In genomic region chr1:155277896-155278688, GRCh38 we compare ENCODE assay signal across 8 cellular contexts. TPM values are rescaled to one million over a fixed set of nuclear protein-coding genes. Genes with fewer than 3 reads are reported as not detected.
DNase-seq lines count a peak whose midpoint lies in the region; ATAC-seq, FAIRE-seq and TF ChIP-seq lines count a peak whose summit lies in the region.

No MANE protein-coding gene starts in this region.

- H4K20me1 ChIP-seq in GM12878 (ENCODE audit: control insufficient read depth, insufficient read depth) = no peaks in the 10 kb centered on the region
- H4K20me1 ChIP-seq in keratinocyte (ENCODE audit: control insufficient read depth, extremely low read depth, insufficient read depth, low read length) = no peaks in the 10 kb centered on the region

- POLR2A ChIA-PET in GM12878 (lab: Charles Lee) = interaction anchor here (0.5 to 1.6 kb wide), 5 partner anchors 20 to 814 kb away, joined by 3 to 5 read pairs (median 4); no protein-coding TSS in a partner anchor

- H3K9ac ChIP-seq in GM12878 (ENCODE audit: control insufficient read depth, insufficient read depth, low read length) = peak overlapping the region; percentile 58; the same call in 1 of the 2 replicates
- H3K9ac ChIP-seq in keratinocyte (ENCODE audit: control insufficient read depth, extremely low read depth, insufficient read depth, low read length) = peak overlapping the region; percentile 68

- DNase-seq in NCI-H128 (lab: John Stamatoyannopoulos, UW; ENCODE audit: unreplicated experiment) (peak; percentile 50), T-helper 9 cell (peak; percentile 76), GM12878 (ENCODE audit: low read depth, low spot score) (no peak), keratinocyte (ENCODE audit: low read depth, low spot score) (no peak)
- DNase-seq in stimulated activated CD4-positive, alpha-beta T cell treated with anti-CD3 and anti-CD28 coated beads, Interleukin-1b, Interleukin-23, amount 100 ng/mL, for 24 hours (ENCODE audit: low read depth in 4 of 4, low spot score in 1 of 4) = peak in 3 of 4 experiments; percentile 51 to 67 (median 52)

- dilution Hi-C loops in keratinocyte (cut with MboI; ENCODE audit: extremely low pct_ligation_motif_present, low sequenced_read_pairs) = no loop called here

- no peaks in the 10 kb centered on the region for H3K36me3 ChIP-seq in GM12878 (ENCODE audit: control insufficient read depth in 2 of 2, insufficient read depth in 2 of 2, low read length in 1 of 2)
- no peaks in the 10 kb centered on the region for H3K36me3 ChIP-seq in keratinocyte (ENCODE audit: control insufficient read depth in 2 of 2, extremely low read depth in 1 of 2, insufficient read depth in 2 of 2, low read length in 2 of 2)

- no peaks in the 10 kb centered on the region for H3K9me3 ChIP-seq in GM12878 (replicated peaks; ENCODE audit: control insufficient read depth, insufficient read depth, low read length)
- no peaks in the 10 kb centered on the region for H3K9me3 ChIP-seq in keratinocyte (ENCODE audit: control insufficient read depth, low read depth, low read length)

- SMC1A ChIA-PET in GM12878 (lab: Charles Lee; ENCODE audit: uncharacterized antibody, unreplicated experiment) = interaction anchor here (0.7 to 1.5 kb wide), 5 partner anchors 19 to 46 kb away, joined by 3 read pairs; partner anchors contain the start of gene RUSC1

- H2AFZ ChIP-seq in GM12878 (ENCODE audit: control insufficient read depth, low read depth, low read length) (peak overlapping the region; percentile 81), keratinocyte (ENCODE audit: control insufficient read depth, low read length) (peak overlapping the region; percentile 87)

- BruUV-seq in GM12878 (replicated peaks; lab: Mats Ljungman, UMichigan) = no TSS peak

- RAD21 ChIA-PET in GM12878 (lab: Charles Lee; ENCODE audit: unreplicated experiment) = interaction anchor here (2.2 kb wide), 1 partner anchor 45 kb away, joined by 13 read pairs; no protein-coding TSS in a partner anchor

- no peaks in the 10 kb centered on the region for H3K9me1 ChIP-seq in keratinocyte (ENCODE audit: control insufficient read depth, extremely low read depth, insufficient read depth, low read length)

- ATAC-seq in GM12878 (peak; percentile 63), HG03097 (IDR thresholded peaks at IDR 0.05; ENCODE audit: low FRiP score, unreplicated experiment) (no peak), GM21526 (IDR thresholded peaks at IDR 0.05; ENCODE audit: low FRiP score, unreplicated experiment) (no peak)

- H3K4me3 ChIP-seq in GM08714 (ENCODE audit: low read length) = peak overlapping the region; percentile 72
- peak overlapping the region; percentile 82 for H3K4me3 ChIP-seq in GM12878
- peak overlapping the region; percentile 66 to 82 (median 73) for H3K4me3 ChIP-seq in keratinocyte (ENCODE audit: control insufficient read depth in 2 of 3, extremely low read depth in 1 of 3, insufficient read depth in 2 of 3, low read depth in 1 of 3, low read length in 3 of 3)

- H3K4me2 ChIP-seq in GM12878 (ENCODE audit: control insufficient read depth, insufficient read depth) (peak overlapping the region; percentile 99), keratinocyte (ENCODE audit: control insufficient read depth, extremely low read depth, insufficient read depth, low read depth, low read length) (peak overlapping the region; percentile 90)

- FAIRE-seq in GM12878 (lab: Jason Lieb, UNC) (no peak), keratinocyte (lab: Jason Lieb, UNC) (no peak)

- H3K27ac ChIP-seq in GM12878 (ENCODE audit: control insufficient read depth, insufficient read depth) (no peak overlapping the region), keratinocyte (ENCODE audit: control insufficient read depth, insufficient read depth, low read length) (no peak overlapping the region)

- H3K27me3 ChIP-seq in GM12878 (replicated peaks in 1 of 2; ENCODE audit: control insufficient read depth in 2 of 2, insufficient read depth in 2 of 2, low read length in 1 of 2) = no peaks in the 10 kb centered on the region
- H3K27me3 ChIP-seq in keratinocyte (ENCODE audit: control insufficient read depth, extremely low read depth, insufficient read depth, low read length) = no peaks in the 10 kb centered on the region

- intact Hi-C loops in GM12878 (cut with micrococcal nuclease; ENCODE audit: unreplicated experiment) = loop anchor here (1.0 kb wide), 2 partner anchors 30 to 45 kb away; partner anchors contain the start of gene FDPS

- peaks cover 6% of the 10 kb centered on the region for H3K79me2 ChIP-seq in GM12878 (ENCODE audit: control insufficient read depth, insufficient read depth, low read length)
- H3K79me2 ChIP-seq in keratinocyte (ENCODE audit: control insufficient read depth, insufficient read depth, low read length) = no peaks in the 10 kb centered on the region

- H3K4me1 ChIP-seq in GM12878 (ENCODE audit: control insufficient read depth, insufficient read depth, low read length) = peaks cover 13% of the 10 kb centered on the region
- H3K4me1 ChIP-seq in keratinocyte (ENCODE audit: control insufficient read depth, extremely low read depth, insufficient read depth, low read length) = peaks cover 15% of the 10 kb centered on the region

- TF ChIP-seq POLR2A in GM12878 (IDR thresholded peaks at IDR 0.05; ENCODE audit: low read depth, low read length) = no peak

- WGBS in GM12878 (ENCODE audit: insufficient coverage, insufficient replicate concordance, low lambda C conversion rate, missing lambda C conversion rate) = 5% methylated on average over 28 of the region's 29 CpGs

- TF ChIP-seq CTCF in GM12878 (IDR thresholded peaks at IDR 0.05 in 2 of 3, conservative IDR thresholded peaks at IDR 0.05 in 1 of 3; ENCODE audit: control insufficient read depth in 2 of 3, extremely low read depth in 1 of 3, insufficient read depth in 1 of 3, low read depth in 3 of 3, low read length in 3 of 3) (peak; percentile 40 to 48 (median 41); a peak in 5 of 6 replicates), keratinocyte (optimal IDR thresholded peaks at IDR 0.05 in 1 of 3, IDR thresholded peaks at IDR 0.05 in 1 of 3, conservative IDR thresholded peaks at IDR 0.05 in 1 of 3; ENCODE audit: extremely low read depth in 1 of 3, insufficient read depth in 2 of 3, low read length in 3 of 3) (peak; percentile 50 to 67 (median 57))

- in situ Hi-C loops in GM12878 (cut with MboI) = no loop called here

- peak; percentile 40 for TF ChIP-seq RAD21 in GM12878 (IDR thresholded peaks at IDR 0.05; ENCODE audit: insufficient read depth, low read depth, low read length)

- CTCF ChIA-PET in GM12878 (lab: Yijun Ruan, JAX) = interaction anchor here (0.6 to 1.8 kb wide), 9 partner anchors 8 to 46 kb away, joined by 3 to 10 read pairs (median 5); partner anchors contain the start of gene RUSC1

- no peak for TF ChIP-seq EP300 in GM12878 (IDR thresholded peaks at IDR 0.05; ENCODE audit: borderline replicate concordance in 1 of 2, control insufficient read depth in 1 of 2, low read depth in 2 of 2, low read length in 2 of 2)

RNA-seq across cellular contexts. Expression of gene HCN3, which starts 0.8 kb away (rescaled TPM):
- total RNA-seq in GM12878 (2013; cell fraction: nucleolus; rRNA removed) = 2.0 and 3.4 TPM in 2 replicates
- 1.6 and 2.5 TPM in 2 replicates for total RNA-seq in GM12878 (2014; rRNA removed)
- total RNA-seq in GM12878 (2014; rRNA removed; fragmentation: Illumina TruSeq; extraction: Trizol) = 1.2 and 1.7 TPM in 2 replicates
- 2.5 and 2.8 TPM in 2 replicates for total RNA-seq in GM12878 (2021)
- 1.1 TPM for polyA plus RNA-seq in GM12878 (2011; ENCODE audit: low read depth)
- 1.6 and 2.5 TPM in 2 replicates for polyA plus RNA-seq in GM12878 (2011; rRNA removed)
- polyA plus RNA-seq in GM12878 (2011; cell fraction: cytosol; rRNA removed) = 2.6 and 3.6 TPM in 2 replicates
- 26.8 and 30.1 TPM in 2 replicates for polyA plus RNA-seq in GM12878 (2011; cell fraction: nucleus; rRNA removed)
- polyA plus RNA-seq in GM12878 (2012) = 1.8 and 1.9 TPM in 2 replicates
- 1.9 and 3.1 TPM in 2 replicates for polyA plus RNA-seq in GM12878 (2014; fragmentation: Illumina TruSeq; extraction: Trizol)
- polyA plus RNA-seq in GM12878 (2014; fragmentation: Nextera tagmentation; extraction: Ambion mirVana) = under 1 TPM; 0.08 to 0.31 TPM
- polyA plus RNA-seq in GM12878 (2014; rRNA removed) = 3.7 and 4.1 TPM in 2 replicates
- 1 to 10 TPM; 1.7 to 1.8 TPM for polyA plus RNA-seq in GM12878 (2016; fragmentation: Nextera tagmentation; extraction: Ambion mirVana)
- polyA minus RNA-seq in GM12878 (2011; rRNA and poly(A)+ RNA removed) = 1.4 and 1.6 TPM in 2 replicates
- 1.7 and 3.6 TPM in 2 replicates for polyA minus RNA-seq in GM12878 (2011; cell fraction: cytosol; rRNA and poly(A)+ RNA removed)
- 2.3 and 5.5 TPM in 2 replicates for polyA minus RNA-seq in GM12878 (2011; cell fraction: nucleus; rRNA and poly(A)+ RNA removed)
- 2.9 to 4.8 TPM (median 3.0 TPM) in 3 replicates for polyA plus RNA-seq in keratinocyte
- 1.3 TPM for polyA plus RNA-seq in keratinocyte (2011; ENCODE audit: low read depth)
- 1.4 and 1.5 TPM in 2 replicates for polyA plus RNA-seq in keratinocyte (2011; cell fraction: cytosol; rRNA removed)
- polyA plus RNA-seq in keratinocyte (2011; cell fraction: nucleus; rRNA removed) = 19.9 and 21.8 TPM in 2 replicates
- 1.2 and 1.9 TPM in 2 replicates for polyA plus RNA-seq in keratinocyte (2012; ENCODE audit: low replicate concordance)
- 4.9 to 6.6 TPM (median 5.9 TPM) in 3 replicates for polyA minus RNA-seq in keratinocyte
- polyA minus RNA-seq in keratinocyte (2011; cell fraction: cytosol; rRNA and poly(A)+ RNA removed) = 1.9 TPM
- 3.4 and 5.6 TPM in 2 replicates for polyA minus RNA-seq in keratinocyte (2011; cell fraction: nucleus; rRNA and poly(A)+ RNA removed)

RNA-seq across cellular contexts. Expression of gene CLK2, which starts 4.8 kb away (rescaled TPM):
- 90.4 and 96.0 TPM in 2 replicates for total RNA-seq in GM12878 (2013; cell fraction: nucleolus; rRNA removed)
- 42.3 and 45.9 TPM in 2 replicates for total RNA-seq in GM12878 (2014; rRNA removed)
- 27.2 and 29.3 TPM in 2 replicates for total RNA-seq in GM12878 (2014; rRNA removed; fragmentation: Illumina TruSeq; extraction: Trizol)
- total RNA-seq in GM12878 (2021) = 62.3 and 63.1 TPM in 2 replicates
- 25.1 TPM for polyA plus RNA-seq in GM12878 (2011; ENCODE audit: low read depth)
- polyA plus RNA-seq in GM12878 (2011; rRNA removed) = 50.2 and 76.9 TPM in 2 replicates
- polyA plus RNA-seq in GM12878 (2011; cell fraction: cytosol; rRNA removed) = 55.4 and 60.6 TPM in 2 replicates
- 687 and 698 TPM in 2 replicates for polyA plus RNA-seq in GM12878 (2011; cell fraction: nucleus; rRNA removed)
- polyA plus RNA-seq in GM12878 (2012) = 38.5 and 52.1 TPM in 2 replicates
- 54.9 and 55.6 TPM in 2 replicates for polyA plus RNA-seq in GM12878 (2014; fragmentation: Illumina TruSeq; extraction: Trizol)
- 10 to 100 TPM; 11.1 to 17.8 TPM for polyA plus RNA-seq in GM12878 (2014; fragmentation: Nextera tagmentation; extraction: Ambion mirVana)
- polyA plus RNA-seq in GM12878 (2014; rRNA removed) = 81.9 and 83.7 TPM in 2 replicates
- polyA plus RNA-seq in GM12878 (2016; fragmentation: Nextera tagmentation; extraction: Ambion mirVana) = 10 to 100 TPM; 23.4 to 27.5 TPM
- 64.9 and 65.5 TPM in 2 replicates for polyA minus RNA-seq in GM12878 (2011; rRNA and poly(A)+ RNA removed)
- polyA minus RNA-seq in GM12878 (2011; cell fraction: cytosol; rRNA and poly(A)+ RNA removed) = 14.3 and 18.9 TPM in 2 replicates
- polyA minus RNA-seq in GM12878 (2011; cell fraction: nucleus; rRNA and poly(A)+ RNA removed) = 76.3 and 124 TPM in 2 replicates
- 42.1 to 45.3 TPM (median 43.1 TPM) in 3 replicates for polyA plus RNA-seq in keratinocyte
- 20.3 TPM for polyA plus RNA-seq in keratinocyte (2011; ENCODE audit: low read depth)
- polyA plus RNA-seq in keratinocyte (2011; cell fraction: cytosol; rRNA removed) = 14.0 and 15.8 TPM in 2 replicates
- polyA plus RNA-seq in keratinocyte (2011; cell fraction: nucleus; rRNA removed) = 141 and 160 TPM in 2 replicates
- 23.4 and 26.4 TPM in 2 replicates for polyA plus RNA-seq in keratinocyte (2012; ENCODE audit: low replicate concordance)
- 26.4 to 66.1 TPM (median 42.9 TPM) in 3 replicates for polyA minus RNA-seq in keratinocyte
- polyA minus RNA-seq in keratinocyte (2011; cell fraction: cytosol; rRNA and poly(A)+ RNA removed) = 20.3 TPM
- 24.1 and 33.3 TPM in 2 replicates for polyA minus RNA-seq in keratinocyte (2011; cell fraction: nucleus; rRNA and poly(A)+ RNA removed)

RNA-seq across cellular contexts. Expression of gene SCAMP3, which starts 15.9 kb away (rescaled TPM):
- total RNA-seq in GM12878 (2013; cell fraction: nucleolus; rRNA removed) = 23.2 and 26.9 TPM in 2 replicates
- total RNA-seq in GM12878 (2014; rRNA removed) = 82.3 and 90.4 TPM in 2 replicates
- 14.2 and 17.2 TPM in 2 replicates for total RNA-seq in GM12878 (2014; rRNA removed; fragmentation: Illumina TruSeq; extraction: Trizol)
- total RNA-seq in GM12878 (2021) = 73.3 and 82.1 TPM in 2 replicates
- 60.8 TPM for polyA plus RNA-seq in GM12878 (2011; ENCODE audit: low read depth)
- polyA plus RNA-seq in GM12878 (2011; rRNA removed) = 45.8 and 93.8 TPM in 2 replicates
- polyA plus RNA-seq in GM12878 (2011; cell fraction: cytosol; rRNA removed) = 143 and 152 TPM in 2 replicates
- polyA plus RNA-seq in GM12878 (2011; cell fraction: nucleus; rRNA removed) = 98.8 and 99.2 TPM in 2 replicates
- polyA plus RNA-seq in GM12878 (2012) = 58.7 and 60.7 TPM in 2 replicates
- polyA plus RNA-seq in GM12878 (2014; fragmentation: Illumina TruSeq; extraction: Trizol) = 34.0 and 50.2 TPM in 2 replicates
- polyA plus RNA-seq in GM12878 (2014; fragmentation: Nextera tagmentation; extraction: Ambion mirVana) = 10 to 100 TPM; 55.1 to 84.1 TPM
- polyA plus RNA-seq in GM12878 (2014; rRNA removed) = 133 and 143 TPM in 2 replicates
- 100 to 1,000 TPM; 128 to 130 TPM for polyA plus RNA-seq in GM12878 (2016; fragmentation: Nextera tagmentation; extraction: Ambion mirVana)
- polyA minus RNA-seq in GM12878 (2011; rRNA and poly(A)+ RNA removed) = 62.3 and 83.5 TPM in 2 replicates
- 33.0 and 40.9 TPM in 2 replicates for polyA minus RNA-seq in GM12878 (2011; cell fraction: cytosol; rRNA and poly(A)+ RNA removed)
- 18.5 and 24.1 TPM in 2 replicates for polyA minus RNA-seq in GM12878 (2011; cell fraction: nucleus; rRNA and poly(A)+ RNA removed)
- polyA plus RNA-seq in keratinocyte = 72.1 to 97.0 TPM (median 91.3 TPM) in 3 replicates
- polyA plus RNA-seq in keratinocyte (2011; ENCODE audit: low read depth) = 18.7 TPM
- polyA plus RNA-seq in keratinocyte (2011; cell fraction: cytosol; rRNA removed) = 70.0 and 83.7 TPM in 2 replicates
- 104 and 111 TPM in 2 replicates for polyA plus RNA-seq in keratinocyte (2011; cell fraction: nucleus; rRNA removed)
- 59.6 and 60.0 TPM in 2 replicates for polyA plus RNA-seq in keratinocyte (2012; ENCODE audit: low replicate concordance)
- 66.3 to 139 TPM (median 80.7 TPM) in 3 replicates for polyA minus RNA-seq in keratinocyte
- polyA minus RNA-seq in keratinocyte (2011; cell fraction: cytosol; rRNA and poly(A)+ RNA removed) = 103 TPM
- polyA minus RNA-seq in keratinocyte (2011; cell fraction: nucleus; rRNA and poly(A)+ RNA removed) = 41.2 and 50.0 TPM in 2 replicates

RNA-seq across cellular contexts. Expression of gene ENTREP3, which starts 22.8 kb away (rescaled TPM):
- total RNA-seq in GM12878 (2013; cell fraction: nucleolus; rRNA removed) = 10.8 and 12.7 TPM in 2 replicates
- total RNA-seq in GM12878 (2014; rRNA removed) (5.0 TPM in 2 replicates), GM12878 (2014; rRNA removed; fragmentation: Illumina TruSeq; extraction: Trizol) (1.6 and 1.7 TPM in 2 replicates), GM12878 (2021) (29.5 and 31.8 TPM in 2 replicates)
- polyA plus RNA-seq in GM12878 (2011; ENCODE audit: low read depth) = 6.8 TPM
- polyA plus RNA-seq in GM12878 (2011; rRNA removed) (2.5 and 3.9 TPM in 2 replicates), GM12878 (2014; fragmentation: Illumina TruSeq; extraction: Trizol) (3.2 and 6.4 TPM in 2 replicates), GM12878 (2014; fragmentation: Nextera tagmentation; extraction: Ambion mirVana) (1 to 10 TPM; 2.5 to 3.8 TPM), GM12878 (2014; rRNA removed) (13.8 and 19.7 TPM in 2 replicates), GM12878 (2016; fragmentation: Nextera tagmentation; extraction: Ambion mirVana) (1 to 10 TPM; 2.8 to 3.7 TPM), keratinocyte (8.8 to 12.6 TPM (median 9.2 TPM) in 3 replicates)
- polyA plus RNA-seq in GM12878 (2011; cell fraction: cytosol; rRNA removed) = 6.8 and 6.9 TPM in 2 replicates
- polyA plus RNA-seq in GM12878 (2011; cell fraction: nucleus; rRNA removed) = 20.4 and 23.2 TPM in 2 replicates
- polyA plus RNA-seq in GM12878 (2012) = 17.1 and 19.2 TPM in 2 replicates
- polyA minus RNA-seq in GM12878 (2011; rRNA and poly(A)+ RNA removed) = 2.8 and 3.9 TPM in 2 replicates
- polyA minus RNA-seq in GM12878 (2011; cell fraction: cytosol; rRNA and poly(A)+ RNA removed) = 4.9 and 7.1 TPM in 2 replicates
- 3.6 and 7.3 TPM in 2 replicates for polyA minus RNA-seq in GM12878 (2011; cell fraction: nucleus; rRNA and poly(A)+ RNA removed)
- polyA plus RNA-seq in keratinocyte (2011; ENCODE audit: low read depth) = 5.9 TPM
- polyA plus RNA-seq in keratinocyte (2011; cell fraction: cytosol; rRNA removed) = 13.5 and 25.2 TPM in 2 replicates
- polyA plus RNA-seq in keratinocyte (2011; cell fraction: nucleus; rRNA removed) = 22.5 and 30.8 TPM in 2 replicates
- 26.2 and 38.0 TPM in 2 replicates for polyA plus RNA-seq in keratinocyte (2012; ENCODE audit: low replicate concordance)
- 7.4 to 47.3 TPM (median 8.8 TPM) in 3 replicates for polyA minus RNA-seq in keratinocyte
- 32.0 TPM for polyA minus RNA-seq in keratinocyte (2011; cell fraction: cytosol; rRNA and poly(A)+ RNA removed)
- polyA minus RNA-seq in keratinocyte (2011; cell fraction: nucleus; rRNA and poly(A)+ RNA removed) = 13.2 and 13.6 TPM in 2 replicates

RNA-seq across cellular contexts. Expression of gene PKLR, which starts 23.1 kb away (rescaled TPM):
- total RNA-seq in GM12878 (2013; cell fraction: nucleolus; rRNA removed) = not detected in 2 replicates
- total RNA-seq in GM12878 (2014; rRNA removed) (not detected in 2 replicates), GM12878 (2014; rRNA removed; fragmentation: Illumina TruSeq; extraction: Trizol) (not detected in 2 replicates), GM12878 (2021) (0.08 and 0.13 TPM in 2 replicates)
- not detected for polyA plus RNA-seq in GM12878 (2011; ENCODE audit: low read depth)
- polyA plus RNA-seq in GM12878 (2011; rRNA removed) (not detected in 2 replicates), GM12878 (2014; fragmentation: Illumina TruSeq; extraction: Trizol) (0.04 and 0.08 TPM in 2 replicates), GM12878 (2014; fragmentation: Nextera tagmentation; extraction: Ambion mirVana) (under 1 TPM in 1 of 2 experiments, not detected in 1; 0.15 TPM), GM12878 (2014; rRNA removed) (not detected in 2 replicates), GM12878 (2016; fragmentation: Nextera tagmentation; extraction: Ambion mirVana) (not detected), keratinocyte (0.03 to 0.04 TPM in 2 of 3 replicates, not detected in the other)
- polyA plus RNA-seq in GM12878 (2011; cell fraction: cytosol; rRNA removed) = 0.02 TPM in 1 of 2 replicates, not detected in the other
- polyA plus RNA-seq in GM12878 (2011; cell fraction: nucleus; rRNA removed) = 0.04 and 0.13 TPM in 2 replicates
- 0.03 TPM in 1 of 2 replicates, not detected in the other for polyA plus RNA-seq in GM12878 (2012)
- not detected in 2 replicates for polyA minus RNA-seq in GM12878 (2011; rRNA and poly(A)+ RNA removed)
- polyA minus RNA-seq in GM12878 (2011; cell fraction: cytosol; rRNA and poly(A)+ RNA removed) = not detected in 2 replicates
- not detected in 2 replicates for polyA minus RNA-seq in GM12878 (2011; cell fraction: nucleus; rRNA and poly(A)+ RNA removed)
- not detected for polyA plus RNA-seq in keratinocyte (2011; ENCODE audit: low read depth)
- polyA plus RNA-seq in keratinocyte (2011; cell fraction: cytosol; rRNA removed) = 0.03 and 0.05 TPM in 2 replicates
- 0.05 TPM in 1 of 2 replicates, not detected in the other for polyA plus RNA-seq in keratinocyte (2011; cell fraction: nucleus; rRNA removed)
- 0.11 TPM in 1 of 2 replicates, not detected in the other for polyA plus RNA-seq in keratinocyte (2012; ENCODE audit: low replicate concordance)
- 0.06 TPM in 1 of 3 replicates, not detected in the others for polyA minus RNA-seq in keratinocyte
- polyA minus RNA-seq in keratinocyte (2011; cell fraction: cytosol; rRNA and poly(A)+ RNA removed) = not detected
- not detected in 2 replicates for polyA minus RNA-seq in keratinocyte (2011; cell fraction: nucleus; rRNA and poly(A)+ RNA removed)

Comparison
In these comparisons a context has a peak if more than half of its experiments do, and no peak if none do; other contexts are left out.
1. DNase-seq: peak in NCI-H128 (single experiment), T-helper 9 cell (single experiment) and stimulated activated CD4-positive, alpha-beta T cell treated with anti-CD3 and anti-CD28 coated beads, Interleukin-1b, Interleukin-23, amount 100 ng/mL, for 24 hours (3 of 4); none in GM12878 (single experiment) and keratinocyte (single experiment).
2. Peak in every context shown above with its lines, with median percentiles within 50 percentile points of each other: H3K4me3 ChIP-seq.